In the genomic region with DNA sequence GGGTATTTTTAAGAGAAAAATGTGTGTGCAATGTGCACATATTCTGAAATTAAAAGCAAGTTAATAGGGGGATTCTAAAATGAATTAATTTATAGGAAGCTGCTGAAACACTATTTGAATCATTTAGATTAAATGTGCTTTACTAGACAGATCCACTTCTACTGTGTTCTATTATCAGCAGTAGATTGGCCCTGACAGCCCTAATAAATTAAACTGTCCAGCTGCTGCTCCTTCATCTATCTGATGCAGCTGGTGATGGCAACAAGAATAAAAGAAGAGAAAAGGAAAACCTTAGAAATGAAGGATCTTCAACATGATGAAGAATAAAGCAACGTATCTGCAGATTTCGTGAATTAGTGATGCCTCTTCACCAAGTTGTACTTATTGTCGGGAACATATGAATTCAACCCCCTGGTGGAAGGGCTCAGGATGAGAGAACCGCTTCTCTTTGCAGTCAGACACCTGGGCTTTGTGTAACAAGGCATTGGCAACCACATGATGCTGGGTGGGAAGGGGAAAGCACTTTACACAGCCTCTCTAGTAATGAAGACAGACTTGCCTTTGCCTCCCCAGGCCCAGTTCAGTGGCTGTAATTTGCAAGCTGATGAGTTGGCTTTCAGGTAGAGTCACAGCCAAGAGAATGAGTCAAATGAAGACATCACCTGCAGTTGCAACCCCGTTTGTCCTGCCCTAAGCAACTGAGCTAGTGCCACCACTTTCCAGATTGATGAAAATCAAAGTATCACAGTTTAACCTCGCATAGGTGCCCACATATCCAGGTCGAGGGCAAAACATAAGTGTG, we compare ENCODE assay signal across 2 cellular contexts.
TF ChIP-seq lines count a peak whose summit lies in the region.

No MANE protein-coding gene starts in this region.

TF ChIP-seq in IMR-90, 13 proteins besides CTCF, POLR2A, EP300 and RAD21:
- TF ChIP-seq MAFK (IDR thresholded peaks at IDR 0.05; ENCODE audit: low read depth, low read length), result no peak
- no peak for TF ChIP-seq SMC3 (IDR thresholded peaks at IDR 0.05; ENCODE audit: low read depth, low read length)
- TF ChIP-seq, protein P1, sequence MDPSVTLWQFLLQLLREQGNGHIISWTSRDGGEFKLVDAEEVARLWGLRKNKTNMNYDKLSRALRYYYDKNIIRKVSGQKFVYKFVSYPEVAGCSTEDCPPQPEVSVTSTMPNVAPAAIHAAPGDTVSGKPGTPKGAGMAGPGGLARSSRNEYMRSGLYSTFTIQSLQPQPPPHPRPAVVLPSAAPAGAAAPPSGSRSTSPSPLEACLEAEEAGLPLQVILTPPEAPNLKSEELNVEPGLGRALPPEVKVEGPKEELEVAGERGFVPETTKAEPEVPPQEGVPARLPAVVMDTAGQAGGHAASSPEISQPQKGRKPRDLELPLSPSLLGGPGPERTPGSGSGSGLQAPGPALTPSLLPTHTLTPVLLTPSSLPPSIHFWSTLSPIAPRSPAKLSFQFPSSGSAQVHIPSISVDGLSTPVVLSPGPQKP (IDR thresholded peaks at IDR 0.05; ENCODE audit: borderline replicate concordance, low read depth, low read length), result no peak
- TF ChIP-seq MXI1 (IDR thresholded peaks at IDR 0.05; ENCODE audit: borderline replicate concordance, low read depth, low read length), result no peak
- no peak for TF ChIP-seq RFX5 (IDR thresholded peaks at IDR 0.05; ENCODE audit: low read depth, low read length)
- no peak for TF ChIP-seq MAZ (IDR thresholded peaks at IDR 0.05; ENCODE audit: borderline replicate concordance, low read depth, low read length)
- no peak for TF ChIP-seq CEBPB (IDR thresholded peaks at IDR 0.05; ENCODE audit: low read depth, low read length)
- no peak for TF ChIP-seq BHLHE40 (IDR thresholded peaks at IDR 0.05; ENCODE audit: low read depth, low read length)
- TF ChIP-seq FOS (IDR thresholded peaks at IDR 0.05; ENCODE audit: low read depth, low read length), result no peak
- TF ChIP-seq, protein P2, sequence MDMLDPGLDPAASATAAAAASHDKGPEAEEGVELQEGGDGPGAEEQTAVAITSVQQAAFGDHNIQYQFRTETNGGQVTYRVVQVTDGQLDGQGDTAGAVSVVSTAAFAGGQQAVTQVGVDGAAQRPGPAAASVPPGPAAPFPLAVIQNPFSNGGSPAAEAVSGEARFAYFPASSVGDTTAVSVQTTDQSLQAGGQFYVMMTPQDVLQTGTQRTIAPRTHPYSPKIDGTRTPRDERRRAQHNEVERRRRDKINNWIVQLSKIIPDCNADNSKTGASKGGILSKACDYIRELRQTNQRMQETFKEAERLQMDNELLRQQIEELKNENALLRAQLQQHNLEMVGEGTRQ (IDR thresholded peaks at IDR 0.05; ENCODE audit: low read depth, low read length), result no peak
- no peak for TF ChIP-seq RCOR1 (IDR thresholded peaks at IDR 0.05; ENCODE audit: insufficient replicate concordance, low read length)
- TF ChIP-seq NFE2L2 (IDR thresholded peaks at IDR 0.05; ENCODE audit: low read depth, low read length), result no peak
- no peak for TF ChIP-seq CHD1 (IDR thresholded peaks at IDR 0.05; ENCODE audit: low read depth, low read length)

TF ChIP-seq in SK-N-SH, 30 proteins besides CTCF, POLR2A, EP300 and RAD21:
- TF ChIP-seq GATA2 (CRISPR knock-in tag; IDR thresholded peaks at IDR 0.05) (peak; percentile 55), RCOR1 (IDR thresholded peaks at IDR 0.05; ENCODE audit: low read length) (peak; percentile 67), TCF12 (IDR thresholded peaks at IDR 0.05) (peak; percentile 46; the same call in 1 of the 2 replicates)
- TF ChIP-seq, protein P2 (IDR thresholded peaks at IDR 0.05; ENCODE audit: borderline replicate concordance, low read depth, low read length), result no peak
- TF ChIP-seq, protein P3, sequence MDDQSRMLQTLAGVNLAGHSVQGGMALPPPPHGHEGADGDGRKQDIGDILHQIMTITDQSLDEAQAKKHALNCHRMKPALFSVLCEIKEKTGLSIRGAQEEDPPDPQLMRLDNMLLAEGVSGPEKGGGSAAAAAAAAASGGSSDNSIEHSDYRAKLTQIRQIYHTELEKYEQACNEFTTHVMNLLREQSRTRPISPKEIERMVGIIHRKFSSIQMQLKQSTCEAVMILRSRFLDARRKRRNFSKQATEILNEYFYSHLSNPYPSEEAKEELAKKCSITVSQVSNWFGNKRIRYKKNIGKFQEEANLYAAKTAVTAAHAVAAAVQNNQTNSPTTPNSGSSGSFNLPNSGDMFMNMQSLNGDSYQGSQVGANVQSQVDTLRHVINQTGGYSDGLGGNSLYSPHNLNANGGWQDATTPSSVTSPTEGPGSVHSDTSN (IDR thresholded peaks at IDR 0.05), result peak; percentile 41; the same call in 1 of the 2 replicates
